8 cellular contexts compared by ENCODE assay signal in genomic region chr3:184314700-184315505, GRCh38. TPM values are rescaled to one million over a fixed set of nuclear protein-coding genes. Genes with fewer than 3 reads are reported as not detected.
A peak's percentile ranks its signal among the peaks of the same experiment; 100 is the strongest.
DNase-seq lines count a peak whose midpoint lies in the region; ATAC-seq and TF ChIP-seq lines count a peak whose summit lies in the region.

No MANE protein-coding gene starts in this region.

- TF ChIP-seq CTCF in RWPE2 (IDR thresholded peaks at IDR 0.05; ENCODE audit: poor library complexity, severe bottlenecking) (no peak), parathyroid adenoma (IDR thresholded peaks at IDR 0.05) (no peak)

- peak overlapping the region; percentile 86 to 94 (median 89) for H3K4me3 Mint-ChIP-seq in CD4-positive, CD25-positive, alpha-beta regulatory T cell

- peak; percentile 64 to 66 (median 64) for DNase-seq in CD4-positive, CD25-positive, alpha-beta regulatory T cell
- DNase-seq in RWPE2 (ENCODE audit: low spot score): no peak
- peak in 1 of 2 donors; percentile 54 for DNase-seq in activated naive CD4-positive, alpha-beta T cell treated with anti-CD3 and anti-CD28 coated beads, Interleukin-2, amount 50 U/mL, for 72 hours (ENCODE audit: low spot score in 2 of 2)
- DNase-seq in Right ventricle myocardium inferior (ENCODE audit: missing footprints): peak; percentile 93
- DNase-seq in kidney glomerular epithelial cell (lab: John Stamatoyannopoulos, UW): no peak

- no peaks in the 10 kb centered on the region for H3K27me3 ChIP-seq in CD4-positive, CD25-positive, alpha-beta regulatory T cell (ENCODE audit: control insufficient read depth, insufficient read depth, low read length)
- H3K27me3 ChIP-seq in RWPE2 (ENCODE audit: insufficient read depth, poor library complexity, severe bottlenecking) (no peaks in the 10 kb centered on the region), parathyroid adenoma (ENCODE audit: control insufficient read depth, insufficient read depth, low read length) (no peaks in the 10 kb centered on the region)

- peak overlapping the region; percentile 88 for H3K27ac ChIP-seq in CD4-positive, CD25-positive, alpha-beta regulatory T cell (ENCODE audit: insufficient read depth, low read length, poor library complexity, severe bottlenecking)
- peak overlapping the region; percentile 94 for H3K27ac ChIP-seq in RWPE2 (ENCODE audit: poor library complexity, severe bottlenecking)
- H3K27ac ChIP-seq in parathyroid adenoma: peak overlapping the region; percentile 96

- peaks cover 26% of the 10 kb centered on the region for H3K36me3 ChIP-seq in CD4-positive, CD25-positive, alpha-beta regulatory T cell (ENCODE audit: control insufficient read depth, insufficient read depth, low read length)
- peaks cover 40% of the 10 kb centered on the region for H3K36me3 ChIP-seq in RWPE2 (ENCODE audit: low read depth)
- H3K36me3 ChIP-seq in parathyroid adenoma (ENCODE audit: control insufficient read depth, insufficient read depth, low read length): no peaks in the 10 kb centered on the region

- H3K27ac Mint-ChIP-seq in CD4-positive, CD25-positive, alpha-beta regulatory T cell: peak overlapping the region; percentile 68 to 96 (median 94)
- peak overlapping the region; percentile 82 to 90 for H3K27ac Mint-ChIP-seq in activated naive CD4-positive, alpha-beta T cell treated with anti-CD3 and anti-CD28 coated beads, Interleukin-2, amount 50 U/mL, for 72 hours

- peak overlapping the region; percentile 96 for H3K9ac ChIP-seq in parathyroid adenoma

- H3K4me1 Mint-ChIP-seq in CD4-positive, CD25-positive, alpha-beta regulatory T cell: peaks cover 11 to 34% (median 23%) of the 10 kb centered on the region in 4 donors

- no peaks in the 10 kb centered on the region for H3K27me3 Mint-ChIP-seq in CD4-positive, CD25-positive, alpha-beta regulatory T cell

- intact Hi-C loops in Right ventricle myocardium inferior (cut with DNase I): loop anchor here (1.0 kb wide), 1 partner anchor 16 kb away; the partner anchor contains the start of gene PSMD2

- H3K4me2 ChIP-seq in parathyroid adenoma (ENCODE audit: low read length): peak overlapping the region; percentile 99

- H3K36me3 Mint-ChIP-seq in CD4-positive, CD25-positive, alpha-beta regulatory T cell: peaks cover 19% of the 10 kb centered on the region
- peaks cover 22 to 29% of the 10 kb centered on the region in 2 donors for H3K36me3 Mint-ChIP-seq in activated naive CD4-positive, alpha-beta T cell treated with anti-CD3 and anti-CD28 coated beads, Interleukin-2, amount 50 U/mL, for 72 hours

- peak; percentile 44 to 54 for ATAC-seq in CD4-positive, CD25-positive, alpha-beta regulatory T cell (ENCODE audit: low read depth in 2 of 2)
- peak; percentile 42 for ATAC-seq in GM19351 (IDR thresholded peaks at IDR 0.05; ENCODE audit: unreplicated experiment)
- ATAC-seq in HG03432 (IDR thresholded peaks at IDR 0.05; ENCODE audit: unreplicated experiment): peak; percentile 50
- peak; percentile 18 for ATAC-seq in RWPE2 (ENCODE audit: low read depth)
- ATAC-seq in activated naive CD4-positive, alpha-beta T cell treated with anti-CD3 and anti-CD28 coated beads, Interleukin-2, amount 50 U/mL, for 72 hours: peak; percentile 51 to 53
- ATAC-seq in Right ventricle myocardium inferior: peak; percentile 76

- H3K9me3 Mint-ChIP-seq in CD4-positive, CD25-positive, alpha-beta regulatory T cell: no peaks in the 10 kb centered on the region
- H3K9me3 Mint-ChIP-seq in activated naive CD4-positive, alpha-beta T cell treated with anti-CD3 and anti-CD28 coated beads, Interleukin-2, amount 50 U/mL, for 72 hours: no peaks in the 10 kb centered on the region

- peaks cover 26% of the 10 kb centered on the region for H3K4me1 ChIP-seq in CD4-positive, CD25-positive, alpha-beta regulatory T cell (ENCODE audit: control insufficient read depth, insufficient read depth, low read length, poor library complexity, severe bottlenecking)
- H3K4me1 ChIP-seq in RWPE2 (ENCODE audit: insufficient read depth, poor library complexity, severe bottlenecking): peaks cover 12% of the 10 kb centered on the region
- peaks cover 26% of the 10 kb centered on the region for H3K4me1 ChIP-seq in parathyroid adenoma

- H3K9me3 ChIP-seq in CD4-positive, CD25-positive, alpha-beta regulatory T cell (ENCODE audit: control insufficient read depth in 2 of 2, low read length in 2 of 2): no peaks in the 10 kb centered on the region
- H3K9me3 ChIP-seq in RWPE2 (ENCODE audit: severe bottlenecking) (no peaks in the 10 kb centered on the region), parathyroid adenoma (ENCODE audit: control insufficient read depth, low read length) (no peaks in the 10 kb centered on the region)

- H3K4me3 ChIP-seq in CD4-positive, CD25-positive, alpha-beta regulatory T cell (ENCODE audit: low read depth, low read length): peak overlapping the region; percentile 69
- H3K4me3 ChIP-seq in RWPE2 (ENCODE audit: severe bottlenecking) (peak overlapping the region; percentile 97), parathyroid adenoma (ENCODE audit: low read depth, low read length) (peak overlapping the region; percentile 86)

- peak overlapping the region; percentile 67 for H2AFZ ChIP-seq in parathyroid adenoma

- H3K79me2 ChIP-seq in parathyroid adenoma: peaks cover 23% of the 10 kb centered on the region

RNA-seq across cellular contexts. Expression of gene EIF4G1, which starts 0.5 kb away (rescaled TPM):
- 182 TPM for total RNA-seq in CD4-positive, CD25-positive, alpha-beta regulatory T cell
- polyA plus RNA-seq in CD4-positive, CD25-positive, alpha-beta regulatory T cell: 10 to 100 TPM; 13.7 to 18.8 (median 16.5) TPM
- total RNA-seq in activated naive CD4-positive, alpha-beta T cell treated with anti-CD3 and anti-CD28 coated beads, Interleukin-2, amount 50 U/mL, for 72 hours: 100 to 1,000 TPM; 256 to 376 TPM
- 274 TPM for total RNA-seq in Right ventricle myocardium inferior

RNA-seq across cellular contexts. Expression of gene PSMD2, which starts 15.9 kb away (rescaled TPM):
- total RNA-seq in CD4-positive, CD25-positive, alpha-beta regulatory T cell: 162 TPM
- polyA plus RNA-seq in CD4-positive, CD25-positive, alpha-beta regulatory T cell: 100 to 1,000 TPM; 151 to 206 (median 190) TPM
- 100 to 1,000 TPM; 241 to 252 TPM for total RNA-seq in activated naive CD4-positive, alpha-beta T cell treated with anti-CD3 and anti-CD28 coated beads, Interleukin-2, amount 50 U/mL, for 72 hours
- total RNA-seq in Right ventricle myocardium inferior: 228 TPM

RNA-seq across cellular contexts. Expression of gene FAM131A, which starts 22.5 kb away (rescaled TPM):
- 13.8 TPM for total RNA-seq in CD4-positive, CD25-positive, alpha-beta regulatory T cell
- polyA plus RNA-seq in CD4-positive, CD25-positive, alpha-beta regulatory T cell: 1 to 10 TPM; 2.0 to 4.3 (median 2.3) TPM
- 1 to 10 TPM; 4.1 to 6.8 TPM for total RNA-seq in activated naive CD4-positive, alpha-beta T cell treated with anti-CD3 and anti-CD28 coated beads, Interleukin-2, amount 50 U/mL, for 72 hours
- 33.4 TPM for total RNA-seq in Right ventricle myocardium inferior

RNA-seq across cellular contexts. Expression of gene ECE2, which starts 39.1 kb away (rescaled TPM):
- not detected for total RNA-seq in CD4-positive, CD25-positive, alpha-beta regulatory T cell
- not detected for polyA plus RNA-seq in CD4-positive, CD25-positive, alpha-beta regulatory T cell
- total RNA-seq in activated naive CD4-positive, alpha-beta T cell treated with anti-CD3 and anti-CD28 coated beads, Interleukin-2, amount 50 U/mL, for 72 hours: under 1 TPM in 1 of 2 donors, not detected in 1; 0.18 TPM
- not detected for total RNA-seq in Right ventricle myocardium inferior

RNA-seq across cellular contexts. Expression of gene CLCN2, which starts 46.5 kb away (rescaled TPM):
- 4.7 TPM for total RNA-seq in CD4-positive, CD25-positive, alpha-beta regulatory T cell
- polyA plus RNA-seq in CD4-positive, CD25-positive, alpha-beta regulatory T cell: under 1 TPM in 3 of 4 donors, not detected in 1; 0.30 to 0.59 (median 0.54) TPM
- total RNA-seq in activated naive CD4-positive, alpha-beta T cell treated with anti-CD3 and anti-CD28 coated beads, Interleukin-2, amount 50 U/mL, for 72 hours: 10 to 100 TPM in 1 of 2 donors, 1 to 10 TPM in 1; 6.5 to 13.9 TPM
- 2.9 TPM for total RNA-seq in Right ventricle myocardium inferior

Comparison
In these comparisons a context has a peak if more than half of its experiments do, and no peak if none do; other contexts are left out.
1. ATAC-seq: peak in every context shown above with its lines; median percentile 76 in Right ventricle myocardium inferior; 52 in activated naive CD4-positive, alpha-beta T cell treated with anti-CD3 and anti-CD28 coated beads, Interleukin-2, amount 50 U/mL, for 72 hours; 50 in HG03432; 49 in CD4-positive, CD25-positive, alpha-beta regulatory T cell; 42 in GM19351; 18 in RWPE2.
2. DNase-seq: peak in CD4-positive, CD25-positive, alpha-beta regulatory T cell (3 of 3) and Right ventricle myocardium inferior (single experiment); none in RWPE2 (single experiment) and kidney glomerular epithelial cell (single experiment).
3. Peak in every context shown above with its lines, with median percentiles within 50 percentile points of each other: H3K27ac ChIP-seq and H3K4me3 ChIP-seq.